In the genomic region with DNA sequence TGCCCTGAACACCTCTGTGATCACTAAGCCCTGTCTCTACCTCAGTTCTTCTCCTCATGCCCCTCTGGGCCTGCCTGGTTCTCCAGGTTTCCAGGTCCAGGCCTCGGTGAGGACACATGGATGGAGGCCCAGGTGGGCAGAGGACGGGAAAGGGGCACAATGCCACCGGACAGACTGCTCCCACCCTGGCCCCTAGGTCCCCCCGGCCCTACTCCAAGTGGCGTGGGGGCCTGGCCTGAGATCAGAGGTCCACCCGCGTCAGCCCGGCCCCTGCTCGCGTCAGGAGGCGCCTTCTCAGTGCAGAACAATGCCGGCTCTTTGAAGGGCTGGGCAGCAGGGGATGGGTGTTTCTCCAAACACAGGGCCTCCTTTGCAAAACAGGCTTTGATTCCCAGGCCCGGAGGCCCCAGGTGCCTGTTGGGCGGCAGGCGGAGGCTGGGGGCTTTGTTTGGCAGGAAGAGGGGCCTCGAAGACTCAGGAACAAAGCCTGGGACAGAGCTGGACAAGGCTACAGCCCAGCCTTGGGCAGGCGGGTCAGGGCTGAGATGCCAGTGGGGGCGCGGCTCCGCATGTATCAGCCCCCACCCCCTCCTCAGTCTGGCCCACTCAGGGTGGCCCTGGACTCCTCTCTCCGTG, we compare ENCODE assay signal across 27 cellular contexts.
DNase-seq lines count a peak whose midpoint lies in the region; TF ChIP-seq lines count a peak whose summit lies in the region.
"Had no signal": no experiment of that assay in that cellular context is flagged by ENCODE, and none has a peak within 500 bp of the region (broad histone marks: within the 10 kb centered on the region; RNA-seq: fewer than 3 reads in every experiment).

No MANE protein-coding gene starts in this region.

- H3K4me3 ChIP-seq in Caco-2 (ENCODE audit: low read depth, low read length) (no peak overlapping the region), hepatocyte (no peak overlapping the region), neuron (ENCODE audit: low read length) (no peak overlapping the region)
- H3K4me3 ChIP-seq: adrenal gland, esophagus muscularis mucosa, GM12878, HAP-1, lung had no signal

- POLR2A ChIA-PET in Caco-2 (lab: Charles Lee), result no interaction called here
- POLR2A ChIA-PET in RWPE1 (lab: Yijun Ruan, JAX; ENCODE audit: low non-redundant PET), result no interaction called here

- H4K20me1 ChIP-seq in hepatocyte (ENCODE audit: insufficient read depth, poor library complexity, severe bottlenecking), result no peaks in the 10 kb centered on the region

- CTCF ChIA-PET in Caco-2 (lab: Charles Lee), result no interaction called here
- CTCF ChIA-PET in RWPE1 (lab: Yijun Ruan, JAX), result interaction anchor here (0.7 kb wide), 1 partner anchor 81 kb away, joined by 3 read pairs; no protein-coding TSS in a partner anchor

- H3K9me3 Mint-ChIP-seq in Caco-2 (ENCODE audit: unreplicated experiment), result no peaks in the 10 kb centered on the region
- H3K9me3 Mint-ChIP-seq: stimulated activated effector memory CD8-positive, alpha-beta T cell treated with anti-CD3 and anti-CD28 coated beads, Interleukin-12 subunit alpha, Interleukin-12 subunit beta, amount 100 ng/mL, for 72 hours had no signal

- TF ChIP-seq CTCF in Caco-2 (IDR thresholded peaks at IDR 0.05; ENCODE audit: insufficient read depth in 1 of 2, low read depth in 1 of 2, low read length in 1 of 2, severe bottlenecking in 1 of 2, unreplicated experiment in 1 of 2), result no peak
- no peak for TF ChIP-seq CTCF in RWPE1 (conservative IDR thresholded peaks at IDR 0.05; ENCODE audit: low read depth)
- no peak for TF ChIP-seq CTCF in hepatocyte (IDR thresholded peaks at IDR 0.05; ENCODE audit: poor library complexity)
- no peak for TF ChIP-seq CTCF in GM10266 (IDR thresholded peaks at IDR 0.05; ENCODE audit: control insufficient read depth, insufficient read depth, low read depth, missing control alignments)

- H2AFZ ChIP-seq in hepatocyte, result no peak overlapping the region
- peak overlapping the region; percentile 55 for H2AFZ ChIP-seq in neuron (ENCODE audit: low read depth, low read length)

- no peaks in the 10 kb centered on the region for H3K27me3 ChIP-seq in Caco-2 (replicated peaks; ENCODE audit: control insufficient read depth, insufficient read depth, low read length)
- no peaks in the 10 kb centered on the region for H3K27me3 ChIP-seq in hepatocyte
- no peaks in the 10 kb centered on the region for H3K27me3 ChIP-seq in neuron (ENCODE audit: insufficient read depth, low read length)
- H3K27me3 ChIP-seq: adrenal gland had no signal

- no TSS peak for BruUV-seq in Caco-2 (replicated peaks; lab: Mats Ljungman, UMichigan)

- H3K36me3 Mint-ChIP-seq in Caco-2 (ENCODE audit: insufficient read depth, unreplicated experiment), result no peaks in the 10 kb centered on the region
- H3K36me3 Mint-ChIP-seq: stimulated activated effector memory CD8-positive, alpha-beta T cell treated with anti-CD3 and anti-CD28 coated beads, Interleukin-12 subunit alpha, Interleukin-12 subunit beta, amount 100 ng/mL, for 72 hours had no signal

- H3K4me1 Mint-ChIP-seq in Caco-2 (ENCODE audit: low read depth, unreplicated experiment), result peaks cover 23% of the 10 kb centered on the region

- H3K27ac Mint-ChIP-seq in Caco-2 (ENCODE audit: unreplicated experiment), result peak overlapping the region; percentile 73

- no peak overlapping the region for H3K4me3 Mint-ChIP-seq in Caco-2 (ENCODE audit: unreplicated experiment)
- H3K4me3 Mint-ChIP-seq: stimulated activated effector memory CD8-positive, alpha-beta T cell treated with anti-CD3 and anti-CD28 coated beads, Interleukin-12 subunit alpha, Interleukin-12 subunit beta, amount 100 ng/mL, for 72 hours had no signal

- H3K4me1 ChIP-seq in Caco-2 (peaks cover 71% of the 10 kb centered on the region), hepatocyte (ENCODE audit: insufficient read depth) (peaks cover 30% of the 10 kb centered on the region), neuron (ENCODE audit: insufficient read depth, low read length) (peaks cover 15% of the 10 kb centered on the region)
- H3K4me1 ChIP-seq: adrenal gland, esophagus muscularis mucosa, HAP-1 had no signal

- H3K4me2 ChIP-seq in hepatocyte, result no peak overlapping the region

- H3K9me3 ChIP-seq in Caco-2 (no peaks in the 10 kb centered on the region), hepatocyte (ENCODE audit: low read depth) (no peaks in the 10 kb centered on the region), neuron (ENCODE audit: low read length) (no peaks in the 10 kb centered on the region)
- H3K9me3 ChIP-seq: adrenal gland, esophagus muscularis mucosa, HAP-1 had no signal

- 0 out of 2 replicates have a peak overlapping the region, but pooled peaks have one; percentile 3 for H3K27ac ChIP-seq in RWPE1
- H3K27ac ChIP-seq in hepatocyte, result peak overlapping the region; percentile 6
- H3K27ac ChIP-seq: adrenal gland, esophagus muscularis mucosa had no signal

- no peaks in the 10 kb centered on the region for H3K27me3 Mint-ChIP-seq in Caco-2 (ENCODE audit: insufficient read depth, unreplicated experiment)

- H3K9me2 ChIP-seq in hepatocyte (replicated peaks; ENCODE audit: insufficient read depth), result no peaks in the 10 kb centered on the region

- DNase-seq in Caco-2 (peak in 1 of 2 experiments; percentile 42), RWPE1 (ENCODE audit: low spot score) (no peak), hepatocyte (ENCODE audit: low spot score) (no peak), GM10266 (ENCODE audit: extremely low spot score) (no peak), AG08395 (ENCODE audit: low spot score) (no peak), NCI-H2081 treated with DMSO at 0.1 percent for 48 hours (lab: John Stamatoyannopoulos, UW) (no peak)
- DNase-seq: activated CD8-positive, alpha-beta memory T cell treated with anti-CD3 and anti-CD28 coated beads, Interleukin-2, amount 50 U/mL, for 4 hours; activated effector memory CD4-positive, alpha-beta T cell treated with Interleukin-2 at 50 U/mL for 16 hours; adrenal gland; C1 segment of cervical spinal cord; Calu3; DND-41; foreskin melanocyte; Karpas-422; kidney; NCI-H146; NCI-H524; NK-92 treated with Interleukin-12 subunit alpha and Interleukin-12 subunit beta, amount 100 ng/mL, for 24 hours; occipital lobe; small intestine; stimulated activated CD4-positive, alpha-beta T cell treated with anti-CD3 and anti-CD28 coated beads, Interleukin-2, amount 100 ng/mL, for 48 hours had no signal

- H3K79me2 ChIP-seq in hepatocyte, result no peaks in the 10 kb centered on the region

- no peaks in the 10 kb centered on the region for H3K36me3 ChIP-seq in Caco-2 (ENCODE audit: control insufficient read depth, insufficient read depth, low read length)
- H3K36me3 ChIP-seq in hepatocyte (replicated peaks; ENCODE audit: insufficient read depth, low read depth), result no peaks in the 10 kb centered on the region
- no peaks in the 10 kb centered on the region for H3K36me3 ChIP-seq in neuron (ENCODE audit: insufficient read depth, low read length)
- H3K36me3 ChIP-seq: adrenal gland, esophagus muscularis mucosa, HAP-1 had no signal

- WGBS in hepatocyte (ENCODE audit: low lambda C conversion rate, missing lambda C conversion rate), result 77% methylated on average over 20 of the region's 21 CpGs

- intact Hi-C loops in Caco-2 (cut with micrococcal nuclease; ENCODE audit: unreplicated experiment), result no loop called here
